In genomic region chr9:127980706-127981558, GRCh38 we compare ENCODE assay signal across 8 cellular contexts. TPM values are rescaled to one million over a fixed set of nuclear protein-coding genes. Genes with fewer than 3 reads are reported as not detected.
DNase-seq lines count a peak whose midpoint lies in the region; ATAC-seq, FAIRE-seq and TF ChIP-seq lines count a peak whose summit lies in the region.

EEIG1 (minus strand) TSS chr9:127980989; CDS start chr9:127980137, 852 bp downstream.

- H3K4me3 ChIP-seq in astrocyte (ENCODE audit: insufficient read depth, low read depth, low read length), result peak within 1 kb of the TSS; percentile 76
- peak within 1 kb of the TSS; percentile 27 to 87 for H3K4me3 ChIP-seq in aorta (ENCODE audit: low read length in 2 of 2)

- H3K4me3 Mint-ChIP-seq in astrocyte (ENCODE audit: unreplicated experiment), result peak within 1 kb of the TSS; percentile 95

- H3K27ac ChIP-seq in astrocyte (ENCODE audit: low read depth, low read length) (peak within 1 kb of the TSS; percentile 53), aorta (ENCODE audit: low read depth in 1 of 2, low read length in 2 of 2) (peak within 1 kb of the TSS; percentile 1 to 93)

- peak; percentile 51 for DNase-seq in NCI-H2081 treated with DMSO at 0.1 percent for 48 hours (lab: John Stamatoyannopoulos, UW)
- peak; percentile 96 for DNase-seq in T-helper 9 cell
- peak; percentile 66 for DNase-seq in astrocyte (ENCODE audit: low read depth)
- DNase-seq in hepatic stellate cell (ENCODE audit: low spot score), result peak; percentile 98
- DNase-seq in renal cortical epithelial cell (ENCODE audit: low read depth), result peak; percentile 61
- peak; percentile 98 to 99 for DNase-seq in aorta

- WGBS in aorta, 2 donors, result 0 to 1% methylated on average over 67 to 93 of the region's 93 CpGs

- no peaks in the 10 kb centered on the region for H3K9me3 Mint-ChIP-seq in astrocyte (ENCODE audit: unreplicated experiment)

- intact Hi-C loops in aorta (cut with DNase I), result loop anchor here in 1 of 2 donors (2.0 kb wide), 1 partner anchor 16 kb away; no protein-coding TSS in a partner anchor

- no peaks in the 10 kb centered on the region for H3K9me3 ChIP-seq in astrocyte (ENCODE audit: insufficient read depth, low read depth, low read length)
- no peaks in the 10 kb centered on the region for H3K9me3 ChIP-seq in aorta (ENCODE audit: control insufficient read depth, low read length)

- peak within 1 kb of the TSS; percentile 81 for H3K9ac ChIP-seq in astrocyte (ENCODE audit: low read length)

- peak within 1 kb of the TSS; percentile 96 for H2AFZ ChIP-seq in astrocyte (ENCODE audit: low read depth, low read length)

- no peak for TF ChIP-seq CTCF in astrocyte (IDR thresholded peaks at IDR 0.05; ENCODE audit: insufficient read depth, low read depth, low read length)

- H3K36me3 ChIP-seq in astrocyte (ENCODE audit: insufficient read depth, low read length), result no peaks in the 10 kb centered on the region
- no peaks in the 10 kb centered on the region for H3K36me3 ChIP-seq in aorta (ENCODE audit: control insufficient read depth in 1 of 2, insufficient read depth in 2 of 2, low read length in 1 of 2)

- FAIRE-seq in astrocyte (lab: Jason Lieb, UNC), result no peak

- peaks cover 40% of the 10 kb centered on the region for H3K79me2 ChIP-seq in astrocyte (ENCODE audit: insufficient read depth, low read length)

- H3K36me3 Mint-ChIP-seq in astrocyte (ENCODE audit: low read depth, unreplicated experiment), result no peaks in the 10 kb centered on the region

- H3K4me1 Mint-ChIP-seq in astrocyte (ENCODE audit: low read depth, unreplicated experiment), result peaks cover 13% of the 10 kb centered on the region

- H4K20me1 ChIP-seq in astrocyte (ENCODE audit: insufficient read depth, low read length), result peaks cover 41% of the 10 kb centered on the region

- H3K27me3 ChIP-seq in astrocyte (ENCODE audit: insufficient read depth, low read length) (no peaks in the 10 kb centered on the region), aorta (ENCODE audit: control insufficient read depth in 1 of 2, insufficient read depth in 2 of 2, low read length in 1 of 2) (no peaks in the 10 kb centered on the region)

- H3K27me3 Mint-ChIP-seq in astrocyte (ENCODE audit: low read depth, unreplicated experiment), result peaks cover 3% of the 10 kb centered on the region

- peak; percentile 77 for ATAC-seq in GM18511 (IDR thresholded peaks at IDR 0.05; ENCODE audit: unreplicated experiment)
- ATAC-seq in HG02973 (IDR thresholded peaks at IDR 0.05; ENCODE audit: unreplicated experiment), result peak; percentile 69
- peak; percentile 97 for ATAC-seq in aorta (ENCODE audit: low FRiP score)

- H3K27ac Mint-ChIP-seq in astrocyte (ENCODE audit: unreplicated experiment), result peak within 1 kb of the TSS; percentile 77

- H3K4me1 ChIP-seq in astrocyte (ENCODE audit: insufficient read depth, low read length), result peaks cover 37% of the 10 kb centered on the region
- H3K4me1 ChIP-seq in aorta (ENCODE audit: control insufficient read depth in 1 of 2, insufficient read depth in 2 of 2, low read length in 2 of 2), result peaks cover 0 to 2% of the 10 kb centered on the region in 2 donors

- peak within 1 kb of the TSS; percentile 97 for H3K4me2 ChIP-seq in astrocyte (ENCODE audit: low read length)

RNA-seq across cellular contexts. Expression of gene EEIG1, which starts in this region (rescaled TPM):
- total RNA-seq in astrocyte, result 26.0 and 26.4 TPM in 2 replicates
- total RNA-seq in renal cortical epithelial cell, result 5.0 and 39.1 TPM in 2 replicates
- total RNA-seq in aorta, result 10 to 100 TPM; 41.4 to 63.1 TPM
- polyA plus RNA-seq in aorta, result 10 to 100 TPM in 1 of 2 donors, 1 to 10 TPM in 1; 7.9 to 22.0 TPM

Comparison
In these comparisons a context has a peak if more than half of its experiments do, and no peak if none do; other contexts are left out.
1. Peak in every context shown above with its lines: DNase-seq, ATAC-seq, H3K4me3 ChIP-seq and H3K27ac ChIP-seq.